In the genomic region with DNA sequence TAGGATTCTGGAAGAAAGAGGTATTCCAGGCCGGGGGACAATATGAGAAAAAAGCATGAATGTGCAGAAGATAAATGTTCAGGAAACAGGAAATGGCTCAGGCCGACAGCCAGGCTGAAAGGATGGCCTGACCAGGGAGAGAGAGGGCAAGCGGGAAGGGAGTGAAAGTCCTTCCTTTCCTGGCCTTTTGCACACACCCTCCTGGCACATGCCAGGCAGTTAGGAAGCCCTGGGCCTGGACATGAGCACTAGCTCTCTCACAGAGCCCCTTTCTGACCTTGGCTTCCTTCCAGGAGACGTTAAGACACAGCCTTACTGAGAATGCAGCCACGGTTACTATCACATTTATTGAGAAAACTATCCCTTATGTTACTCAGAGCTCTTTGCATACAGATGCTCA, we compare ENCODE assay signal across 8 cellular contexts. TPM values are rescaled to one million over a fixed set of nuclear protein-coding genes. Genes with fewer than 3 reads are reported as not detected.
DNase-seq lines count a peak whose midpoint lies in the region; ATAC-seq and TF ChIP-seq lines count a peak whose summit lies in the region.

No MANE protein-coding gene starts in this region.

- intact Hi-C loops in sigmoid colon (cut with DNase I) = loop anchor here (5.0 to 10.0 kb wide), 2 partner anchors 167 to 229 kb away; a partner anchor contains a TSS

- WGBS in sigmoid colon, 2 donors = 5 to 28% methylated on average over 5 of the region's 5 CpGs

- H3K36me3 ChIP-seq in RWPE2 (ENCODE audit: low read depth) = no peaks in the 10 kb centered on the region
- no peaks in the 10 kb centered on the region for H3K36me3 ChIP-seq in sigmoid colon

- DNase-seq in GM03348 (ENCODE audit: low spot score) (peak; percentile 63), RWPE2 (ENCODE audit: low spot score) (no peak), fibroblast of villous mesenchyme (ENCODE audit: low read depth) (peak; percentile 84), sigmoid colon (peak; percentile 70), NCI-H1436 (lab: John Stamatoyannopoulos, UW) (no peak), activated gamma-delta T cell (lab: John Stamatoyannopoulos, UW) (no peak)

- no peak for TF ChIP-seq CTCF in RWPE2 (IDR thresholded peaks at IDR 0.05; ENCODE audit: poor library complexity, severe bottlenecking)
- no peak for TF ChIP-seq CTCF in fibroblast of villous mesenchyme (IDR thresholded peaks at IDR 0.05; ENCODE audit: insufficient read depth, low read depth, low read length)
- TF ChIP-seq CTCF in sigmoid colon (IDR thresholded peaks at IDR 0.05) = no peak

- TF ChIP-seq POLR2A in sigmoid colon (IDR thresholded peaks at IDR 0.05) = no peak

- no peaks in the 10 kb centered on the region for H3K27me3 ChIP-seq in RWPE2 (ENCODE audit: insufficient read depth, poor library complexity, severe bottlenecking)
- H3K27me3 ChIP-seq in sigmoid colon = no peaks in the 10 kb centered on the region

- H3K4me1 ChIP-seq in RWPE2 (ENCODE audit: insufficient read depth, poor library complexity, severe bottlenecking) = peaks cover 51% of the 10 kb centered on the region
- H3K4me1 ChIP-seq in sigmoid colon = peaks cover 3 to 37% (median 33%) of the 10 kb centered on the region in 4 donors

- H3K27ac ChIP-seq in RWPE2 (ENCODE audit: poor library complexity, severe bottlenecking) = peak overlapping the region; percentile 83
- H3K27ac ChIP-seq in sigmoid colon = peak overlapping the region; percentile 63 to 82 (median 78)

- ATAC-seq in RWPE2 (ENCODE audit: low read depth) = peak; percentile 50
- ATAC-seq in GM21367 (IDR thresholded peaks at IDR 0.05; ENCODE audit: unreplicated experiment) = no peak
- ATAC-seq in HG03139 (IDR thresholded peaks at IDR 0.05; ENCODE audit: unreplicated experiment) = no peak

- no peaks in the 10 kb centered on the region for H3K9me3 ChIP-seq in RWPE2 (ENCODE audit: severe bottlenecking)
- H3K9me3 ChIP-seq in sigmoid colon = no peaks in the 10 kb centered on the region

- H3K4me3 ChIP-seq in RWPE2 (ENCODE audit: severe bottlenecking) (no peak overlapping the region), fibroblast of villous mesenchyme (ENCODE audit: low read depth, low read length) (no peak overlapping the region), sigmoid colon (no peak overlapping the region)

- no peak for TF ChIP-seq EP300 in sigmoid colon (IDR thresholded peaks at IDR 0.05)

RNA-seq across cellular contexts. Expression of a gene that starts 39.7 kb away (rescaled TPM):
- total RNA-seq in fibroblast of villous mesenchyme (30.3 and 67.8 TPM in 2 replicates), sigmoid colon (10 to 100 TPM; 17.8 to 28.2 (median 18.4) TPM)
- polyA plus RNA-seq in sigmoid colon = 10 to 100 TPM; 12.5 to 23.2 (median 13.8) TPM

Comparison
In these comparisons a context has a peak if more than half of its experiments do, and no peak if none do; other contexts are left out.
1. DNase-seq: peak in GM03348 (single experiment), fibroblast of villous mesenchyme (single experiment) and sigmoid colon (single experiment); none in RWPE2 (single experiment), NCI-H1436 (single experiment) and activated gamma-delta T cell (single experiment).